Comparison of ENCODE assay signal across 33 cellular contexts in genomic region chr6:95145457-95145856, GRCh38.
DNase-seq lines count a peak whose midpoint lies in the region; ATAC-seq, FAIRE-seq and TF ChIP-seq lines count a peak whose summit lies in the region.
"Had no signal": no experiment of that assay in that cellular context is flagged by ENCODE, and none has a peak within 500 bp of the region (broad histone marks: within the 10 kb centered on the region; RNA-seq: fewer than 3 reads in every experiment).

No MANE protein-coding gene starts in this region.

- H3K9me3 ChIP-seq in liver (ENCODE audit: control insufficient read depth in 4 of 4, low read length in 3 of 4) (no peaks in the 10 kb centered on the region), HepG2 (ENCODE audit: low read length) (no peaks in the 10 kb centered on the region), right lobe of liver (no peaks in the 10 kb centered on the region)
- H3K9me3 ChIP-seq: A549; BE2C; BLaER1; BLaER1 treated with 17β-estradiol and CSF1 and Interleukin-3, amounts not matched to agents 10 nM and 100 nM; Caco-2 had no signal

- no peak for FAIRE-seq in HepG2 (lab: Jason Lieb, UNC)
- FAIRE-seq: A204.1, A549, D721Med had no signal

- CTCF ChIA-PET in HepG2 (lab: Yijun Ruan, JAX; ENCODE audit: low intra/inter-chr PET ratio, low total read pairs) = no interaction called here

- no peak overlapping the region for H3K9ac ChIP-seq in liver (ENCODE audit: low read depth in 1 of 2, low read length in 2 of 2)
- no peak overlapping the region for H3K9ac ChIP-seq in HepG2 (ENCODE audit: insufficient read depth, low read depth, low read length)
- H3K9ac ChIP-seq: BLaER1; BLaER1 treated with 17β-estradiol and CSF1 and Interleukin-3, amounts not matched to agents 10 nM and 100 nM had no signal

- TF ChIP-seq RAD21 in liver (IDR thresholded peaks at IDR 0.05) (peak in 1 of 2 donors; percentile 20), HepG2 (CRISPR knock-in tag; IDR thresholded peaks at IDR 0.05) (no peak)

- POLR2A ChIA-PET in HepG2 (lab: Yijun Ruan, JAX) = no interaction called here

- 30% methylated on average over 1 of the region's 1 CpG for WGBS in liver
- WGBS in HepG2 (ENCODE audit: low lambda C conversion rate) = 0% methylated on average over 1 of the region's 1 CpG
- WGBS in right lobe of liver (ENCODE audit: insufficient coverage, low coverage, low lambda C conversion rate, missing lambda C conversion rate) = 25% methylated on average over 1 of the region's 1 CpG

- H3K36me3 ChIP-seq in liver (ENCODE audit: control insufficient read depth in 4 of 4, insufficient read depth in 3 of 4, low read depth in 1 of 4, low read length in 3 of 4) (no peaks in the 10 kb centered on the region), HepG2 (replicated peaks in 1 of 2; ENCODE audit: control insufficient read depth in 1 of 2, insufficient read depth in 2 of 2, low read length in 2 of 2) (no peaks in the 10 kb centered on the region), right lobe of liver (no peaks in the 10 kb centered on the region)
- H3K36me3 ChIP-seq: BE2C; BLaER1; BLaER1 treated with 17β-estradiol and CSF1 and Interleukin-3, amounts not matched to agents 10 nM and 100 nM had no signal

- H3K27me3 ChIP-seq in liver (ENCODE audit: control insufficient read depth in 4 of 4, insufficient read depth in 4 of 4, low read length in 3 of 4) = no peaks in the 10 kb centered on the region
- no peaks in the 10 kb centered on the region for H3K27me3 ChIP-seq in HepG2 (ENCODE audit: control insufficient read depth in 1 of 2, insufficient read depth in 2 of 2, low read length in 2 of 2)
- H3K27me3 ChIP-seq in right lobe of liver = no peaks in the 10 kb centered on the region
- H3K27me3 ChIP-seq: BE2C; BLaER1; BLaER1 treated with 17β-estradiol and CSF1 and Interleukin-3, amounts not matched to agents 10 nM and 100 nM had no signal

- DNase-seq in HepG2 (ENCODE audit: low spot score) (no peak), left lobe of liver (ENCODE audit: low spot score) (no peak), right lobe of liver (no peak), kidney tubule cell (ENCODE audit: low spot score) (no peak)
- DNase-seq in NK-92 treated with Interleukin-12 subunit alpha and Interleukin-12 subunit beta, amount 100 ng/mL, for 24 hours (lab: John Stamatoyannopoulos, UW) = no peak
- DNase-seq: 8988T; ACHN; AML-193; BE2C; C1 segment of cervical spinal cord; Caco-2; Calu3; CD4-positive, alpha-beta memory T cell; CD4-positive, alpha-beta T cell; CD4-positive, CD25-positive, alpha-beta regulatory T cell; CD8-positive, alpha-beta memory T cell; CD8-positive, alpha-beta T cell; COR-L47; DMS 273 treated with DMSO at 0.1 percent for 48 hours; DMS153; DMS53; DMS79; DMS79 treated with DMSO at 0.1 percent for 48 hours; DND-41; EL had no signal

- no TSS peak for BruUV-seq in HepG2 (replicated peaks; lab: Mats Ljungman, UMichigan)

- H2AFZ ChIP-seq in HepG2 (ENCODE audit: low read length) = no peak overlapping the region

- H3K27ac ChIP-seq in liver (ENCODE audit: low read depth in 1 of 2, low read length in 2 of 2) = no peak overlapping the region
- no peak overlapping the region for H3K27ac ChIP-seq in HepG2 (ENCODE audit: extremely low read length, insufficient read depth, low read length)
- peak overlapping the region in 1 of 3 donors; percentile 26 for H3K27ac ChIP-seq in right lobe of liver
- H3K27ac ChIP-seq: 22Rv1; A549; BLaER1; BLaER1 treated with 17β-estradiol and CSF1 and Interleukin-3, amounts not matched to agents 10 nM and 100 nM; C4-2B had no signal

- H3K4me1 ChIP-seq in liver (ENCODE audit: control insufficient read depth in 4 of 4, insufficient read depth in 4 of 4, low read length in 3 of 4) (peaks cover 0 to 15% (median 8%) of the 10 kb centered on the region in 4 donors), HepG2 (ENCODE audit: insufficient read depth, low read length) (no peaks in the 10 kb centered on the region), right lobe of liver (peaks cover 0 to 21% (median 0%) of the 10 kb centered on the region in 4 donors)
- H3K4me1 ChIP-seq: A549; BE2C; BLaER1; BLaER1 treated with 17β-estradiol and CSF1 and Interleukin-3, amounts not matched to agents 10 nM and 100 nM; Caco-2 had no signal

- intact Hi-C loops in HepG2 (cut with micrococcal nuclease; ENCODE audit: unreplicated experiment) (no loop called here), right lobe of liver (cut with DNase I) (no loop called here)

- H3K4me3 ChIP-seq in liver (ENCODE audit: low read depth in 1 of 3, low read length in 3 of 3) (no peak overlapping the region), HepG2 (replicated peaks in 1 of 3; ENCODE audit: insufficient read depth in 1 of 3, low read depth in 2 of 3, low read length in 3 of 3) (no peak overlapping the region), right lobe of liver (no peak overlapping the region)
- H3K4me3 ChIP-seq: A549; BLaER1; BLaER1 treated with 17β-estradiol and CSF1 and Interleukin-3, amounts not matched to agents 10 nM and 100 nM had no signal

- in situ Hi-C loops in HepG2 (cut with HindIII; ENCODE audit: extremely low pct_ligation_motif_present, low pct_unique_long_range_greater_than_20kb) = no loop called here

- TF ChIP-seq POLR2A in HepG2 (IDR thresholded peaks at IDR 0.05; ENCODE audit: insufficient read depth in 1 of 2, low read depth in 2 of 2, low read length in 2 of 2) (no peak), right lobe of liver (IDR thresholded peaks at IDR 0.05) (no peak)

- H3K4me2 ChIP-seq in HepG2 (ENCODE audit: low read depth, low read length) = no peak overlapping the region
- H3K4me2 ChIP-seq: A549; BLaER1; BLaER1 treated with 17β-estradiol and CSF1 and Interleukin-3, amounts not matched to agents 10 nM and 100 nM had no signal

- ATAC-seq in HepG2 (no peak), left lobe of liver (peak; percentile 90), right lobe of liver (peak; percentile 73 to 93 (median 86))
- ATAC-seq: A549; CD8-positive, alpha-beta T cell had no signal

- H4K20me1 ChIP-seq in HepG2 (ENCODE audit: insufficient read depth, low read length) = no peaks in the 10 kb centered on the region
- H4K20me1 ChIP-seq: BLaER1; BLaER1 treated with 17β-estradiol and CSF1 and Interleukin-3, amounts not matched to agents 10 nM and 100 nM had no signal

- TF ChIP-seq CTCF in liver (IDR thresholded peaks at IDR 0.05; ENCODE audit: low read depth, low read length, missing input control) = no peak
- TF ChIP-seq CTCF in HepG2 (CRISPR knock-in tag; IDR thresholded peaks at IDR 0.05) = no peak
- TF ChIP-seq CTCF in right lobe of liver (IDR thresholded peaks at IDR 0.05) = no peak

- no peaks in the 10 kb centered on the region for H3K79me2 ChIP-seq in HepG2 (ENCODE audit: insufficient read depth, low read length)

- no peak for TF ChIP-seq EP300 in HepG2 (IDR thresholded peaks at IDR 0.05; ENCODE audit: low read depth in 2 of 2, low read length in 2 of 2)
- TF ChIP-seq EP300 in HepG2 (CRISPR knock-in tag; IDR thresholded peaks at IDR 0.05; ENCODE audit: borderline replicate concordance) = no peak

TF ChIP-seq in liver, 16 proteins besides CTCF, POLR2A, EP300 and RAD21 (continues in another document):
- TF ChIP-seq, protein P1, sequence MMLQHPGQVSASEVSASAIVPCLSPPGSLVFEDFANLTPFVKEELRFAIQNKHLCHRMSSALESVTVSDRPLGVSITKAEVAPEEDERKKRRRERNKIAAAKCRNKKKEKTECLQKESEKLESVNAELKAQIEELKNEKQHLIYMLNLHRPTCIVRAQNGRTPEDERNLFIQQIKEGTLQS (IDR thresholded peaks at IDR 0.05) = no peak
- TF ChIP-seq, protein P2, sequence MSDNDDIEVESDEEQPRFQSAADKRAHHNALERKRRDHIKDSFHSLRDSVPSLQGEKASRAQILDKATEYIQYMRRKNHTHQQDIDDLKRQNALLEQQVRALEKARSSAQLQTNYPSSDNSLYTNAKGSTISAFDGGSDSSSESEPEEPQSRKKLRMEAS (IDR thresholded peaks at IDR 0.05) = peak; percentile 26
- TF ChIP-seq HNF4A (conservative IDR thresholded peaks at IDR 0.05) = peak; percentile 85 to 86
- peak; percentile 32 to 56 for TF ChIP-seq RXRA (IDR thresholded peaks at IDR 0.05)

TF ChIP-seq in HepG2, 621 proteins besides CTCF, POLR2A, EP300 and RAD21:
- TF ChIP-seq, protein P3, sequence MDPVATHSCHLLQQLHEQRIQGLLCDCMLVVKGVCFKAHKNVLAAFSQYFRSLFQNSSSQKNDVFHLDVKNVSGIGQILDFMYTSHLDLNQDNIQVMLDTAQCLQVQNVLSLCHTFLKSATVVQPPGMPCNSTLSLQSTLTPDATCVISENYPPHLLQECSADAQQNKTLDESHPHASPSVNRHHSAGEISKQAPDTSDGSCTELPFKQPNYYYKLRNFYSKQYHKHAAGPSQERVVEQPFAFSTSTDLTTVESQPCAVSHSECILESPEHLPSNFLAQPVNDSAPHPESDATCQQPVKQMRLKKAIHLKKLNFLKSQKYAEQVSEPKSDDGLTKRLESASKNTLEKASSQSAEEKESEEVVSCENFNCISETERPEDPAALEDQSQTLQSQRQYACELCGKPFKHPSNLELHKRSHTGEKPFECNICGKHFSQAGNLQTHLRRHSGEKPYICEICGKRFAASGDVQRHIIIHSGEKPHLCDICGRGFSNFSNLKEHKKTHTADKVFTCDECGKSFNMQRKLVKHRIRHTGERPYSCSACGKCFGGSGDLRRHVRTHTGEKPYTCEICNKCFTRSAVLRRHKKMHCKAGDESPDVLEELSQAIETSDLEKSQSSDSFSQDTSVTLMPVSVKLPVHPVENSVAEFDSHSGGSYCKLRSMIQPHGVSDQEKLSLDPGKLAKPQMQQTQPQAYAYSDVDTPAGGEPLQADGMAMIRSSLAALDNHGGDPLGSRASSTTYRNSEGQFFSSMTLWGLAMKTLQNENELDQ (CRISPR knock-in tag; IDR thresholded peaks at IDR 0.05; ENCODE audit: borderline replicate concordance) = no peak
- TF ChIP-seq ZFY (CRISPR knock-in tag; IDR thresholded peaks at IDR 0.05) = no peak
- TF ChIP-seq, protein P4, sequence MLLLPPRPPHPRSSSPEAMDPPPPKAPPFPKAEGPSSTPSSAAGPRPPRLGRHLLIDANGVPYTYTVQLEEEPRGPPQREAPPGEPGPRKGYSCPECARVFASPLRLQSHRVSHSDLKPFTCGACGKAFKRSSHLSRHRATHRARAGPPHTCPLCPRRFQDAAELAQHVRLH (CRISPR knock-in tag; IDR thresholded peaks at IDR 0.05; ENCODE audit: borderline replicate concordance, low read depth) = no peak
- TF ChIP-seq NFYC (CRISPR knock-in tag; IDR thresholded peaks at IDR 0.05) = no peak
- TF ChIP-seq RFX5 (IDR thresholded peaks at IDR 0.05; ENCODE audit: low read depth, low read length) = no peak
- TF ChIP-seq IKZF1 (IDR thresholded peaks at IDR 0.05) = no peak
- TF ChIP-seq MAFF (IDR thresholded peaks at IDR 0.05; ENCODE audit: low read depth, low read length) = no peak
